1 cellular context compared by ENCODE assay signal in the genomic region with DNA sequence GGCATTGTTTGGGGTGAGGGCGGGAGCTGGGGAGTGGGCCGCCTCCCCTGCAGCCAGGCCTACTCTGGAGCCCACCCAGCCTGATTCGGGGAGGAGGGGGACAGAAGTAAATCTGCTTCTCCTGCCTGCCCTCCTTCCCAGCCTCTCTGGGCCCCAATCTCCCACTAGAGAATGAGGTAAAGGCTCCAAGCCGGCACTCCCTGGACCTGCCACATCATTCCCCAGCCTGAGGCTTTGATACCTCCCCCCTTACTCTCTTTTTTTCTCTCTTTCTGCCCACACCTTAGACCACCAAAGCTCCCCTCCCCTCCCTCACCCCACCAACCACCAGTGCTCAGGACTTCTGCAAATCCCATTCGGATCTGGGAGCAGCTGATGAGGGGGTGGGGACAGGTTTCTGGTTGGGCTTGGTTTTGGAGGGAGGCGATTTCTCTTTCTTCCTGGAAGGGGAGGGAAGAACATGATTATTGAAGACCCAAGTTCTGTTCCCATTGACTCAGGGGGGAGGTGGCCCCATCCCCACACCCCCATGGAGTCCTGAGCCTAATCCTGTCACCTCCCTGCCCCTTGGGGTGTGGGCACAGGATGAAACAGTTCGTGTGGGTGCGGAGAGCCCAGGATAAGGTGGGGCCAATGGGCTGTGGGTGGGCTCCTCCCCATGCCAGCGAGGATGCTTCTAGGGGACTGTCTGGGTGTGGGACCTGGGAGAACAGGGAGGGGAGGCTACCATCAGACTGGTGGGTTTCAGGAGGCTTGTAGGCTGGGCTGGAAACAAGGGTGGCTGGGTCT.
TF ChIP-seq lines count a peak whose summit lies in the region.

No MANE protein-coding gene starts in this region.

TF ChIP-seq in HCT116, 20 proteins besides CTCF, POLR2A, EP300 and RAD21 (continued from another document):
- no peak for TF ChIP-seq CEBPB (IDR thresholded peaks at IDR 0.05; ENCODE audit: low read depth)
TF ChIP-seq in HCT116: peak in this region for 0.
